In genomic region chr3:180871901-180872300, GRCh38 we compare ENCODE assay signal across 19 cellular contexts. TPM values are rescaled to one million over a fixed set of nuclear protein-coding genes. Genes with fewer than 3 reads are reported as not detected.
DNase-seq lines count a peak whose midpoint lies in the region; ATAC-seq, FAIRE-seq and TF ChIP-seq lines count a peak whose summit lies in the region.
"Had no signal": no experiment of that assay in that cellular context is flagged by ENCODE, and none has a peak within 500 bp of the region (broad histone marks: within the 10 kb centered on the region; RNA-seq: fewer than 3 reads in every experiment).

No MANE protein-coding gene starts in this region.

- H3K36me3 Mint-ChIP-seq in activated CD4-positive, alpha-beta memory T cell treated with anti-CD3 and anti-CD28 coated beads, Interleukin-2, amount 10 ng/mL, durations not matched to agents 7 days and 5 days (ENCODE audit: low read depth), result no peaks in the 10 kb centered on the region
- H3K36me3 Mint-ChIP-seq: CD4-positive, CD25-positive, alpha-beta regulatory T cell had no signal

- H3K36me3 ChIP-seq in ascending aorta (no peaks in the 10 kb centered on the region), pancreas (no peaks in the 10 kb centered on the region)

- 65 to 70% methylated on average over 3 of the region's 3 CpGs for WGBS in pancreas, 2 donors

- no peak overlapping the region for H3K27ac Mint-ChIP-seq in activated CD4-positive, alpha-beta memory T cell treated with anti-CD3 and anti-CD28 coated beads, Interleukin-2, amount 10 ng/mL, durations not matched to agents 7 days and 5 days
- H3K27ac Mint-ChIP-seq: activated CD8-positive, alpha-beta T cell treated with anti-CD3 and anti-CD28 coated beads for 36 hours; CD4-positive, CD25-positive, alpha-beta regulatory T cell had no signal

- no peak for FAIRE-seq in pancreas (lab: Jason Lieb, UNC)
- FAIRE-seq: bronchial epithelial cell, GM12892, HTR-8/SVneo, kidney had no signal

- TF ChIP-seq CTCF in ascending aorta (IDR thresholded peaks at IDR 0.05) (no peak), pancreas (IDR thresholded peaks at IDR 0.05) (no peak)

- peak; percentile 27 to 84 for ATAC-seq in left cardiac atrium
- no peak for ATAC-seq in GM18858 (IDR thresholded peaks at IDR 0.05; ENCODE audit: unreplicated experiment)
- no peak for ATAC-seq in pancreas
- ATAC-seq in HG03175 (IDR thresholded peaks at IDR 0.05; ENCODE audit: unreplicated experiment), result no peak
- ATAC-seq: activated CD8-positive, alpha-beta T cell treated with anti-CD3 and anti-CD28 coated beads for 36 hours had no signal

- H3K9me3 ChIP-seq in ascending aorta (peaks cover 0 to 6% of the 10 kb centered on the region in 2 donors), pancreas (no peaks in the 10 kb centered on the region)

- H3K27me3 ChIP-seq in ascending aorta, result no peaks in the 10 kb centered on the region
- H3K27me3 ChIP-seq in pancreas, result no peaks in the 10 kb centered on the region

- no peak overlapping the region for H3K4me3 Mint-ChIP-seq in activated CD4-positive, alpha-beta memory T cell treated with anti-CD3 and anti-CD28 coated beads, Interleukin-2, amount 10 ng/mL, durations not matched to agents 7 days and 5 days
- H3K4me3 Mint-ChIP-seq: activated CD8-positive, alpha-beta T cell treated with anti-CD3 and anti-CD28 coated beads for 36 hours; CD4-positive, CD25-positive, alpha-beta regulatory T cell had no signal

- no peaks in the 10 kb centered on the region for H3K9me3 Mint-ChIP-seq in activated CD4-positive, alpha-beta memory T cell treated with anti-CD3 and anti-CD28 coated beads, Interleukin-2, amount 10 ng/mL, durations not matched to agents 7 days and 5 days
- H3K9me3 Mint-ChIP-seq: activated CD8-positive, alpha-beta T cell treated with anti-CD3 and anti-CD28 coated beads for 36 hours had no signal

- H3K4me1 Mint-ChIP-seq in activated CD4-positive, alpha-beta memory T cell treated with anti-CD3 and anti-CD28 coated beads, Interleukin-2, amount 10 ng/mL, durations not matched to agents 7 days and 5 days, result no peaks in the 10 kb centered on the region

- H3K4me1 ChIP-seq in ascending aorta (peaks cover 0 to 13% of the 10 kb centered on the region in 2 donors), pancreas (no peaks in the 10 kb centered on the region)

- POLR2A ChIA-PET in activated CD4-positive, alpha-beta memory T cell treated with anti-CD3 and anti-CD28 coated beads, Interleukin-2, amount 10 ng/mL, durations not matched to agents 7 days and 5 days (lab: Charles Lee), result no interaction called here

- DNase-seq in H4 (ENCODE audit: low spot score) (peak; percentile 53), ascending aorta (ENCODE audit: low spot score in 2 of 2) (no peak), left cardiac atrium (no peak), superior temporal gyrus (ENCODE audit: extremely low spot score) (peak; percentile 30), pancreas (no peak)
- no peak for DNase-seq in activated CD4-positive, alpha-beta memory T cell treated with anti-CD3 and anti-CD28 coated beads, Interleukin-2, amount 10 ng/mL, durations not matched to agents 7 days and 5 days
- DNase-seq: activated CD8-positive, alpha-beta T cell treated with anti-CD3 and anti-CD28 coated beads for 36 hours; CD4-positive, CD25-positive, alpha-beta regulatory T cell; effector memory CD4-positive, alpha-beta T cell; glutamatergic neuron; kidney; NCI-H1048; NCI-H2171 treated with DMSO at 0.1 percent for 48 hours had no signal

- H3K27me3 Mint-ChIP-seq in activated CD4-positive, alpha-beta memory T cell treated with anti-CD3 and anti-CD28 coated beads, Interleukin-2, amount 10 ng/mL, durations not matched to agents 7 days and 5 days, result peaks cover 18% of the 10 kb centered on the region

- intact Hi-C loops in ascending aorta (cut with DNase I) (loop anchor here (2.0 kb wide), 2 partner anchors 41 to 117 kb away; partner anchors contain the start of genes DNAJC19 and FXR1), left cardiac atrium (cut with DNase I) (no loop called here), pancreas (cut with DNase I) (no loop called here)

- peak overlapping the region; percentile 72 for H3K27ac ChIP-seq in ascending aorta
- no peak overlapping the region for H3K27ac ChIP-seq in pancreas
- H3K27ac ChIP-seq: SK-N-MC had no signal

- H3K4me3 ChIP-seq in ascending aorta (peak overlapping the region in 1 of 2 donors; percentile 6), pancreas (no peak overlapping the region)
- H3K4me3 ChIP-seq: SK-N-MC had no signal

- CTCF ChIA-PET in activated CD4-positive, alpha-beta memory T cell treated with anti-CD3 and anti-CD28 coated beads, Interleukin-2, amount 10 ng/mL, durations not matched to agents 7 days and 5 days (lab: Charles Lee), result no interaction called here

RNA-seq across cellular contexts. Expression of gene FXR1, which starts 40.6 kb away (rescaled TPM):
- total RNA-seq in H4 (2014; rRNA removed; shearing (Covaris generic)), result 96.6 and 109 TPM in 2 replicates
- total RNA-seq in ascending aorta (9.6 TPM), left cardiac atrium (100 to 1,000 TPM; 163 to 195 TPM), pancreas (10 to 100 TPM; 54.3 to 76.6 (median 59.7) TPM)
- 10 to 100 TPM; 33.5 to 37.8 TPM for polyA plus RNA-seq in pancreas
- total RNA-seq in activated CD4-positive, alpha-beta memory T cell treated with anti-CD3 and anti-CD28 coated beads, Interleukin-2, amount 10 ng/mL, durations not matched to agents 7 days and 5 days, result 100 to 1,000 TPM; 127 to 134 TPM

Comparison
In these comparisons a context has a peak if more than half of its experiments do, and no peak if none do; other contexts are left out.
1. DNase-seq: peak in H4 (single experiment) and superior temporal gyrus (single experiment); none in ascending aorta (0 of 2), left cardiac atrium (single experiment), pancreas (0 of 6) and activated CD4-positive, alpha-beta memory T cell treated with anti-CD3 and anti-CD28 coated beads, Interleukin-2, amount 10 ng/mL, durations not matched to agents 7 days and 5 days (single experiment).
2. H3K27ac ChIP-seq: peak in ascending aorta (2 of 2); none in pancreas (0 of 4).
3. ATAC-seq: peak in left cardiac atrium (2 of 2); none in GM18858 (single experiment), pancreas (0 of 4) and HG03175 (single experiment).